Comparison of ENCODE assay signal across 8 cellular contexts in the genomic region with DNA sequence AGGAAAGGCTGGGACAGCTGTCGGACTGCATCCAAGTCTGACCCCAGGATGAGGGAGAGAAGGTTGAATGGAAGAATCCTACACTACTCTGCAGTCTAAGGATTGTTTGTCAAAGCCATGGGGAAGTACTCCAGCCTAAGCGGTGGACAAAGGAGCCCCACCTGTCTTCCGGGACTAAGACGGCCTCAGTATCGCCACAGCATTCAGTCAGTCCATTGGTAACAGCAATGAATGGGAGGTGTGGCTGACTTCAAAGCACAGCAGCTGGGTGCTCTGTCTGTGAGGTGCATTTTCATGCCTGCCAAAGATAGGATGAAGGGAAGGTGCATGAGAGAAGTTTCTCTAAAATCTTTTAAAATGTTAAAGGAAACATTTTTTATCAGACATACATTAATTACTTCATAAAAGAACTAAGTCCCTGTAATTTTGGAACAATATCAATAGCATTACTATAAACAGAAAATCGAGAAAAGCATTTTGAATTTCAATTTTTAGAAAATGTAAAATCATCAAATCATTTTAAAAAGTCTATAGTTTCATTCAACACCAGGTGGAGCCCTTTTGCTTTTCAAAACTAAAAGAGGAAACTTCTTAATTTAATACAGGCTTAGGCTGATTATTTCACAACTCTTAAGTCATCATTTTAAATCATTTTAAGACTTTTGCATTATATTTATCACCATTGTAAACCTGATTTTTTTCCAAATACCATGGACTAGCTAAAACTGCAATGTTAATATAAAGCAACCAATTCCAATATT. TPM values are rescaled to one million over a fixed set of nuclear protein-coding genes. Genes with fewer than 3 reads are reported as not detected.
A peak's percentile ranks its signal among the peaks of the same experiment; 100 is the strongest.
DNase-seq lines count a peak whose midpoint lies in the region; ATAC-seq and TF ChIP-seq lines count a peak whose summit lies in the region.

No MANE protein-coding gene starts in this region.

- no peak overlapping the region for H3K4me2 ChIP-seq in KMS-11

- H3K4me3 Mint-ChIP-seq in activated naive CD4-positive, alpha-beta T cell treated with anti-CD3 and anti-CD28 coated beads, Interleukin-2, amount 10 ng/mL, durations not matched to agents 7 days and 5 days: no peak overlapping the region

- peak; percentile 53 to 62 for DNase-seq in AML-193 (lab: John Stamatoyannopoulos, UW)
- DNase-seq in SIG-M5 (lab: John Stamatoyannopoulos, UW): peak; percentile 0
- DNase-seq in foreskin keratinocyte: peak in 1 of 2 donors; percentile 4
- DNase-seq in spleen: no peak
- DNase-seq in posterior vena cava (ENCODE audit: low spot score): no peak
- no peak for DNase-seq in activated naive CD4-positive, alpha-beta T cell treated with anti-CD3 and anti-CD28 coated beads, Interleukin-2, amount 10 ng/mL, durations not matched to agents 7 days and 5 days

- H3K4me3 ChIP-seq in KMS-11 (IDR thresholded peaks at IDR 0.05; ENCODE audit: insufficient read depth, low read depth, low read length): no peak overlapping the region
- H3K4me3 ChIP-seq in spleen: no peak overlapping the region

- peaks cover 5% of the 10 kb centered on the region for H3K27me3 Mint-ChIP-seq in activated naive CD4-positive, alpha-beta T cell treated with anti-CD3 and anti-CD28 coated beads, Interleukin-2, amount 10 ng/mL, durations not matched to agents 7 days and 5 days

- H4K20me1 ChIP-seq in KMS-11 (ENCODE audit: insufficient read depth): no peaks in the 10 kb centered on the region

- no peaks in the 10 kb centered on the region for H3K79me2 ChIP-seq in KMS-11 (ENCODE audit: insufficient read depth, low read depth)

- H2AFZ ChIP-seq in KMS-11 (ENCODE audit: low read depth): no peak overlapping the region

- no peaks in the 10 kb centered on the region for H3K4me1 Mint-ChIP-seq in activated naive CD4-positive, alpha-beta T cell treated with anti-CD3 and anti-CD28 coated beads, Interleukin-2, amount 10 ng/mL, durations not matched to agents 7 days and 5 days

- H3K9me3 ChIP-seq in spleen: no peaks in the 10 kb centered on the region

- WGBS in spleen, 5 donors: 13 to 37% (median 16%) methylated on average over 6 of the region's 6 CpGs

- CTCF ChIA-PET in activated naive CD4-positive, alpha-beta T cell treated with anti-CD3 and anti-CD28 coated beads, Interleukin-2, amount 10 ng/mL, durations not matched to agents 7 days and 5 days (lab: Charles Lee): interaction anchor here (1.2 to 2.3 kb wide), 3 partner anchors 127 to 128 kb away, joined by 3 to 16 read pairs (median 8); no protein-coding TSS in a partner anchor

- H3K9me3 Mint-ChIP-seq in activated naive CD4-positive, alpha-beta T cell treated with anti-CD3 and anti-CD28 coated beads, Interleukin-2, amount 10 ng/mL, durations not matched to agents 7 days and 5 days: no peaks in the 10 kb centered on the region

- no peaks in the 10 kb centered on the region for H3K36me3 ChIP-seq in KMS-11 (ENCODE audit: insufficient read depth)
- H3K36me3 ChIP-seq in spleen: no peaks in the 10 kb centered on the region

- no peak overlapping the region for H3K9ac ChIP-seq in KMS-11

- H3K27ac Mint-ChIP-seq in activated naive CD4-positive, alpha-beta T cell treated with anti-CD3 and anti-CD28 coated beads, Interleukin-2, amount 10 ng/mL, durations not matched to agents 7 days and 5 days: no peak overlapping the region

- H3K4me1 ChIP-seq in KMS-11 (ENCODE audit: low read depth, poor library complexity, severe bottlenecking) (no peaks in the 10 kb centered on the region), foreskin keratinocyte (no peaks in the 10 kb centered on the region), spleen (no peaks in the 10 kb centered on the region)

- peak; percentile 42 for ATAC-seq in foreskin keratinocyte
- no peak for ATAC-seq in HG03342 (IDR thresholded peaks at IDR 0.05; ENCODE audit: unreplicated experiment)

- H3K36me3 Mint-ChIP-seq in activated naive CD4-positive, alpha-beta T cell treated with anti-CD3 and anti-CD28 coated beads, Interleukin-2, amount 10 ng/mL, durations not matched to agents 7 days and 5 days: no peaks in the 10 kb centered on the region

- no peak for TF ChIP-seq POLR2A in spleen (IDR thresholded peaks at IDR 0.05)

- H3K27me3 ChIP-seq in KMS-11 (ENCODE audit: insufficient read depth, low read depth) (no peaks in the 10 kb centered on the region), foreskin keratinocyte (peaks cover 10% of the 10 kb centered on the region), spleen (replicated peaks in 1 of 7) (peaks cover 0 to 13% (median 6%) of the 10 kb centered on the region in 7 donors)

- H3K27ac ChIP-seq in KMS-11: no peak overlapping the region
- H3K27ac ChIP-seq in foreskin keratinocyte: no peak overlapping the region
- no peak overlapping the region for H3K27ac ChIP-seq in spleen

- intact Hi-C loops in spleen (cut with DNase I; ENCODE audit: low total_unique reads) (loop anchor here (5.0 kb wide), 1 partner anchor 127 kb away; a partner anchor contains a TSS), posterior vena cava (cut with DNase I) (loop anchor here (2.0 to 5.0 kb wide), 2 partner anchors 26 to 127 kb away; a partner anchor contains a TSS)

- peak; percentile 70 for TF ChIP-seq CTCF in KMS-11 (conservative IDR thresholded peaks at IDR 0.05; ENCODE audit: low read depth, low read length)
- peak; percentile 72 for TF ChIP-seq CTCF in foreskin keratinocyte (conservative IDR thresholded peaks at IDR 0.05)
- peak in 6 of 11 experiments; percentile 22 to 54 (median 36) for TF ChIP-seq CTCF in spleen (IDR thresholded peaks at IDR 0.05 in 8 of 11, conservative IDR thresholded peaks at IDR 0.05 in 3 of 11)

RNA-seq across cellular contexts. Expression of a gene that starts 27.6 kb away (rescaled TPM):
- 3.1 and 3.8 TPM in 2 replicates for total RNA-seq in foreskin keratinocyte
- 0.71 and 0.81 TPM in 2 replicates for polyA plus RNA-seq in foreskin keratinocyte
- total RNA-seq in spleen: 1 to 10 TPM; 3.0 to 9.1 (median 4.8) TPM
- polyA plus RNA-seq in spleen: 1 to 10 TPM in 2 of 3 donors, under 1 TPM in 1; 0.85 to 2.2 (median 1.8) TPM
- total RNA-seq in posterior vena cava: 10 to 100 TPM; 17.4 to 18.1 TPM

Comparison
In these comparisons a context has a peak if more than half of its experiments do, and no peak if none do; other contexts are left out.
1. DNase-seq: peak in AML-193 (2 of 2) and SIG-M5 (single experiment); none in spleen (single experiment), posterior vena cava (single experiment) and activated naive CD4-positive, alpha-beta T cell treated with anti-CD3 and anti-CD28 coated beads, Interleukin-2, amount 10 ng/mL, durations not matched to agents 7 days and 5 days (single experiment).
2. Peak in every context shown above with its lines, with median percentiles within 50 percentile points of each other: CTCF ChIP-seq.